In genomic region chr3:17775073-17775472, GRCh38 we compare ENCODE assay signal across 16 cellular contexts. TPM values are rescaled to one million over a fixed set of nuclear protein-coding genes. Genes with fewer than 3 reads are reported as not detected.
A peak's percentile ranks its signal among the peaks of the same experiment; 100 is the strongest.
DNase-seq lines count a peak whose midpoint lies in the region; ATAC-seq and TF ChIP-seq lines count a peak whose summit lies in the region.
"Had no signal": no experiment of that assay in that cellular context is flagged by ENCODE, and none has a peak within 500 bp of the region (broad histone marks: within the 10 kb centered on the region; RNA-seq: fewer than 3 reads in every experiment).

No MANE protein-coding gene starts in this region.

- H4K8ac ChIP-seq in mesenchymal stem cell (ENCODE audit: low read length), result no peak overlapping the region

- H3K27me3 ChIP-seq in BLaER1 treated with 17β-estradiol and CSF1 and Interleukin-3, amounts not matched to agents 10 nM and 100 nM, result no peaks in the 10 kb centered on the region
- H3K27me3 ChIP-seq in DND-41 (ENCODE audit: insufficient read depth, low read length, poor library complexity), result peaks cover 11% of the 10 kb centered on the region
- H3K27me3 ChIP-seq in stomach, result no peaks in the 10 kb centered on the region
- no peaks in the 10 kb centered on the region for H3K27me3 ChIP-seq in mesenchymal stem cell (ENCODE audit: control insufficient read depth in 1 of 2, insufficient read depth in 1 of 2, low read length in 2 of 2)
- H3K27me3 ChIP-seq: esophagus muscularis mucosa, MG63 had no signal

- ATAC-seq in DND-41 (ENCODE audit: insufficient read depth, low read depth) (peak; percentile 44), HG02759 (IDR thresholded peaks at IDR 0.05; ENCODE audit: unreplicated experiment) (no peak)
- ATAC-seq: activated CD4-positive, CD25-positive, alpha-beta regulatory T cell treated with anti-CD3 and anti-CD28 coated beads, Interleukin-2, amount 50 U/mL, for 24 hours; psoas muscle had no signal

- H3K4me1 Mint-ChIP-seq in immature natural killer cell, result peaks cover 18 to 19% of the 10 kb centered on the region in 2 donors

- no peak for TF ChIP-seq EP300 in stomach (IDR thresholded peaks at IDR 0.05)

- H3K9me3 Mint-ChIP-seq in immature natural killer cell, result peaks cover 0 to 5% (median under 1%) of the 10 kb centered on the region in 6 donors

- H3K18ac ChIP-seq in mesenchymal stem cell (ENCODE audit: low read depth in 1 of 2, low read length in 2 of 2), result no peak overlapping the region

- peak overlapping the region in 7 of 11 experiments; percentile 7 to 52 (median 20); a peak in 5 of 22 replicates for H3K4me2 ChIP-seq in BLaER1 treated with 17β-estradiol and CSF1 and Interleukin-3, amounts not matched to agents 10 nM and 100 nM
- H3K4me2 ChIP-seq in DND-41 (ENCODE audit: insufficient read depth, low read length), result peak overlapping the region; percentile 72
- no peak overlapping the region for H3K4me2 ChIP-seq in mesenchymal stem cell (ENCODE audit: low read length, poor library complexity, severe bottlenecking)

- H3K36me3 ChIP-seq in BLaER1 treated with 17β-estradiol and CSF1 and Interleukin-3, amounts not matched to agents 10 nM and 100 nM, result no peaks in the 10 kb centered on the region
- H3K36me3 ChIP-seq in DND-41 (ENCODE audit: insufficient read depth, low read length) (peaks cover 7% of the 10 kb centered on the region; the same call in 1 of the 2 replicates), stomach (no peaks in the 10 kb centered on the region), mesenchymal stem cell (ENCODE audit: control insufficient read depth in 1 of 2, insufficient read depth in 2 of 2, low read depth in 1 of 2, low read length in 2 of 2) (no peaks in the 10 kb centered on the region)
- H3K36me3 ChIP-seq: esophagus muscularis mucosa, MG63 had no signal

- no peak overlapping the region for H2BK5ac ChIP-seq in mesenchymal stem cell (ENCODE audit: low read depth, low read length, poor library complexity, severe bottlenecking)

- H3K79me1 ChIP-seq in mesenchymal stem cell (replicated peaks; ENCODE audit: low read length, poor library complexity, severe bottlenecking), result no peaks in the 10 kb centered on the region

- H3K79me2 ChIP-seq in DND-41 (ENCODE audit: insufficient read depth, low read length), result peaks cover 5% of the 10 kb centered on the region; the same call in 1 of the 2 replicates

- H3K9ac ChIP-seq in BLaER1 treated with 17β-estradiol and CSF1 and Interleukin-3, amounts not matched to agents 10 nM and 100 nM, result no peak overlapping the region
- H3K9ac ChIP-seq in DND-41 (ENCODE audit: low read depth, low read length), result peak overlapping the region; percentile 54
- no peak overlapping the region for H3K9ac ChIP-seq in mesenchymal stem cell (ENCODE audit: low read length)

- peaks cover 8 to 54% (median 23%) of the 10 kb centered on the region in 11 experiments; a peak in 20 of 22 replicates for H3K9me3 ChIP-seq in BLaER1 treated with 17β-estradiol and CSF1 and Interleukin-3, amounts not matched to agents 10 nM and 100 nM (replicated peaks in 1 of 11)
- no peaks in the 10 kb centered on the region for H3K9me3 ChIP-seq in DND-41 (ENCODE audit: insufficient read depth, low read length, severe bottlenecking)
- no peaks in the 10 kb centered on the region for H3K9me3 ChIP-seq in stomach
- no peaks in the 10 kb centered on the region for H3K9me3 ChIP-seq in mesenchymal stem cell (ENCODE audit: control insufficient read depth, low read length)
- H3K9me3 ChIP-seq: MG63, psoas muscle had no signal

- no peak overlapping the region for H3K4me3 ChIP-seq in BLaER1 treated with 17β-estradiol and CSF1 and Interleukin-3, amounts not matched to agents 10 nM and 100 nM
- H3K4me3 ChIP-seq in DND-41 (ENCODE audit: low read depth in 1 of 2, low read length in 2 of 2) (peak overlapping the region; percentile 21 to 62; a peak in 3 of 4 replicates), stomach (no peak overlapping the region), mesenchymal stem cell (ENCODE audit: insufficient read depth in 1 of 2, low read depth in 1 of 2, low read length in 2 of 2) (no peak overlapping the region)
- H3K4me3 ChIP-seq: esophagus muscularis mucosa, MG63, psoas muscle had no signal

- H3K36me3 Mint-ChIP-seq in immature natural killer cell, result peaks cover 0 to 2% (median 0%) of the 10 kb centered on the region in 3 donors

- no peak overlapping the region for H3K27ac ChIP-seq in BLaER1 treated with 17β-estradiol and CSF1 and Interleukin-3, amounts not matched to agents 10 nM and 100 nM
- H3K27ac ChIP-seq in DND-41 (ENCODE audit: low read length) (peak overlapping the region; percentile 66), stomach (no peak overlapping the region), mesenchymal stem cell (ENCODE audit: low read length, poor library complexity, severe bottlenecking) (no peak overlapping the region)
- H3K27ac ChIP-seq: esophagus muscularis mucosa, psoas muscle had no signal

- no peak overlapping the region for H3K14ac ChIP-seq in mesenchymal stem cell (ENCODE audit: low read length in 2 of 2)

- H3K4me3 Mint-ChIP-seq in immature natural killer cell, result peak overlapping the region; percentile 66 to 81 (median 78)

- no peaks in the 10 kb centered on the region for H4K20me1 ChIP-seq in BLaER1 treated with 17β-estradiol and CSF1 and Interleukin-3, amounts not matched to agents 10 nM and 100 nM
- H4K20me1 ChIP-seq in DND-41 (ENCODE audit: insufficient read depth, low read length), result no peaks in the 10 kb centered on the region

- no peak overlapping the region for H2AK5ac ChIP-seq in mesenchymal stem cell (ENCODE audit: low read length, severe bottlenecking)

- peaks cover 10 to 27% (median 18%) of the 10 kb centered on the region in 10 experiments; a peak in 18 of 20 replicates for H3K4me1 ChIP-seq in BLaER1 treated with 17β-estradiol and CSF1 and Interleukin-3, amounts not matched to agents 10 nM and 100 nM
- H3K4me1 ChIP-seq in DND-41 (ENCODE audit: insufficient read depth, low read length) (peaks cover 57% of the 10 kb centered on the region), stomach (no peaks in the 10 kb centered on the region), mesenchymal stem cell (ENCODE audit: control insufficient read depth, insufficient read depth, low read depth, low read length) (no peaks in the 10 kb centered on the region)
- H3K4me1 ChIP-seq: esophagus muscularis mucosa, psoas muscle had no signal

- H2BK15ac ChIP-seq in mesenchymal stem cell (ENCODE audit: low read depth, poor library complexity, severe bottlenecking), result no peak overlapping the region

- H3K27ac Mint-ChIP-seq in immature natural killer cell, result peak overlapping the region in 3 of 6 donors; percentile 22 to 77 (median 51)

- no peak overlapping the region for H3K23ac ChIP-seq in mesenchymal stem cell (ENCODE audit: low read length in 2 of 2)

- H2AFZ ChIP-seq in DND-41 (ENCODE audit: low read depth, low read length) (peak overlapping the region; percentile 43), mesenchymal stem cell (ENCODE audit: low read depth, low read length) (no peak overlapping the region)

- DNase-seq in DND-41, result peak; percentile 46
- peak; percentile 20 for DNase-seq in activated T-cell treated with anti-CD3 and anti-CD28 coated beads, Interleukin-2, amount 50 U/mL, for 1 hour
- DNase-seq in immature natural killer cell, result no peak
- no peak for DNase-seq in stomach
- no peak for DNase-seq in NCI-H82 treated with DMSO at 0.1 percent for 48 hours (lab: John Stamatoyannopoulos, UW; ENCODE audit: unreplicated experiment)
- no peak for DNase-seq in mesenchymal stem cell
- DNase-seq: glutamatergic neuron, MG63, NCI-H187, NCI-H446, psoas muscle, SHP77 treated with DMSO at 0.1 percent for 48 hours had no signal

- no peak for TF ChIP-seq POLR2A in stomach (IDR thresholded peaks at IDR 0.05)

- no peak overlapping the region for H2BK12ac ChIP-seq in mesenchymal stem cell (ENCODE audit: low read length in 2 of 2)

- no peak overlapping the region for H3K4ac ChIP-seq in mesenchymal stem cell (ENCODE audit: low read depth in 1 of 2, low read length in 2 of 2)

- peaks cover 7 to 18% (median 9%) of the 10 kb centered on the region in 3 donors for H3K27me3 Mint-ChIP-seq in immature natural killer cell (ENCODE audit: low read depth in 3 of 3)

- H2BK120ac ChIP-seq in mesenchymal stem cell (ENCODE audit: low read depth, low read length), result no peak overlapping the region

- intact Hi-C loops in stomach (cut with DNase I; ENCODE audit: low total_unique reads), result no loop called here

- H4K91ac ChIP-seq in mesenchymal stem cell (ENCODE audit: low read length), result no peak overlapping the region

- WGBS in stomach, 5 donors, result 74 to 81% (median 77%) methylated on average over 8 of the region's 8 CpGs
- WGBS in mesenchymal stem cell, result 84% methylated on average over 7 of the region's 8 CpGs

- TF ChIP-seq CTCF in DND-41 (IDR thresholded peaks at IDR 0.05; ENCODE audit: borderline replicate concordance, extremely low read depth, low read length, poor library complexity, severe bottlenecking) (no peak), stomach (IDR thresholded peaks at IDR 0.05) (no peak)

RNA-seq across cellular contexts. Expression of gene TBC1D5, which starts 32.6 kb away (rescaled TPM):
- 10 to 100 TPM; 20.5 to 49.2 (median 25.8) TPM for polyA plus RNA-seq in immature natural killer cell
- total RNA-seq in stomach, result 10 to 100 TPM; 25.1 to 75.1 (median 54.0) TPM
- 10 to 100 TPM in 1 of 3 donors, 1 to 10 TPM in 2; 4.7 to 10.1 (median 9.5) TPM for polyA plus RNA-seq in stomach
- polyA plus RNA-seq in mesenchymal stem cell (2013, experiment 1 of 2), result 32.4 TPM
- polyA plus RNA-seq in mesenchymal stem cell (2013, experiment 2 of 2), result 29.1 TPM

Comparison
In these comparisons a context has a peak if more than half of its experiments do, and no peak if none do; other contexts are left out.
1. H3K4me3 ChIP-seq: peak in DND-41 (2 of 2); none in BLaER1 treated with 17β-estradiol and CSF1 and Interleukin-3, amounts not matched to agents 10 nM and 100 nM (0 of 10), stomach (0 of 4) and mesenchymal stem cell (0 of 2).
2. DNase-seq: peak in DND-41 (single experiment) and activated T-cell treated with anti-CD3 and anti-CD28 coated beads, Interleukin-2, amount 50 U/mL, for 1 hour (single experiment); none in immature natural killer cell (0 of 3), stomach (single experiment), NCI-H82 treated with DMSO at 0.1 percent for 48 hours (single experiment) and mesenchymal stem cell (single experiment).